ENCODE assay signal across 1 cellular context in the genomic region with DNA sequence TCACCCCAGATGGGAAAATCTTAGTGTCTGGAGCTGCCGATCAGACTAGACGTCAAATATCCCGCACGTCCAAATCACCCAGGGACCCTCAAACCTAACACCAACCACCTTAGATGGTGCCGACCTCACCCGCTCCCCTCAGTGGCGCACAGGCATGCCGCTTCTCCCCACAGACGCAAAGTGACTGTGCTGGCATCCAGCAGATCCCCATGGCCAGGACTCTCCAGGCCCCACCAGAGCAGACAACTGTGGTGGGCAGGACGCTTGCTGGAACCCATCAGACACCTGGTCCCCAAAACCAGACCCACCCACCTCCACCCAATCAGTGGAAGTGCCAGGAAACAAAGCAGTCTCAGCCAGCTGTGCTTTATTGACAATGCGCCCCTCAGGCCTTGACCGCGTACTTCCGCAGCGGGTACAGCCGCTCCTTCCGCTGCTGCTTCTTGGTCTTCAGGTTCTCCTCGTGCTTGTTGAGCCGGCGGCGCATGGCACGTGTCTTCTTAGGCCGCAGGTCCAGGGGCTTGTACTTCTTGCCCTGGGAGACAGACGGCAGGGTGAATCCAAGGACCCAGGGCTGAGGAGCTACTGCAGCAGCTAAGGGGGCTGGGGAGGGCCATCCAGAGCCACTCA.
TF ChIP-seq lines count a peak whose summit lies in the region.

No MANE protein-coding gene starts in this region.

TF ChIP-seq in H1, 55 proteins besides CTCF, POLR2A, EP300 and RAD21:
- 0 out of 2 replicates have a peak, but pooled peaks have one; percentile 14 for TF ChIP-seq ATF2 (IDR thresholded peaks at IDR 0.05; ENCODE audit: low read length)
- peak; percentile 49 for TF ChIP-seq POLR2AphosphoS5 (IDR thresholded peaks at IDR 0.05; ENCODE audit: low read depth, low read length)
- TF ChIP-seq EZH2 (IDR thresholded peaks at IDR 0.05; ENCODE audit: low read depth, low read length, severe bottlenecking) = no peak
- no peak for TF ChIP-seq SRF (IDR thresholded peaks at IDR 0.05; ENCODE audit: low read depth, low read length)
- no peak for TF ChIP-seq TAF1 (IDR thresholded peaks at IDR 0.05; ENCODE audit: low read depth, low read length)
